9 cellular contexts compared by ENCODE assay signal in the genomic region with DNA sequence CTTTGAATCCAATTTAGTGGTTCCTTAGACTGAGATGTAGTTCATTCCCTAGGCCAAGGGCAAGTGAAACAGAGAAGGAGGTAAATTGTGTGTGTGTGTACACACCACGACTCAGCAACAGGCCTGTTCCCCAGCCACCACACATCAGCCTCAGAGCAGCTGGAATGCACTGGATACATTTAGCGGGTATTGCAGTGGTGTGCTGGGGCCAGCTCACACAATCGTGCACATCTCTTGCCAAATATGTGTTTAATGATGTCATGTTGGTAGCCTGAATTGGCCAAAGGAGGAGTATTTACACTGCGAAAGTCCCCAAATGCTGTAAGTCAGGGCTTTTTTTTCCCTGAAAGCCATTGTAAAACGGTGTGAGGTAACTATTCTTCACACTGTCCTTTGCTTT.
DNase-seq lines count a peak whose midpoint lies in the region; ATAC-seq and TF ChIP-seq lines count a peak whose summit lies in the region.
"Had no signal": no experiment of that assay in that cellular context is flagged by ENCODE, and none has a peak within 500 bp of the region (broad histone marks: within the 10 kb centered on the region; RNA-seq: fewer than 3 reads in every experiment).

No MANE protein-coding gene starts in this region.

- TF ChIP-seq CTCF in vagina (IDR thresholded peaks at IDR 0.05) = no peak

- no peak overlapping the region for H3K4me3 Mint-ChIP-seq in memory B cell

- peaks cover 0 to 18% of the 10 kb centered on the region in 2 donors for H3K36me3 ChIP-seq in vagina

- no peaks in the 10 kb centered on the region for H3K27me3 ChIP-seq in vagina

- ATAC-seq in Right ventricle myocardium inferior = peak; percentile 71
- no peak for ATAC-seq in memory B cell (ENCODE audit: low read depth)
- ATAC-seq in GM18867 (IDR thresholded peaks at IDR 0.05; ENCODE audit: unreplicated experiment) = no peak

- TF ChIP-seq POLR2A in vagina (IDR thresholded peaks at IDR 0.05) = no peak

- H3K4me1 ChIP-seq in vagina = peaks cover 72% of the 10 kb centered on the region

- DNase-seq in Right ventricle myocardium inferior (ENCODE audit: missing footprints) (no peak), cardiac septum (ENCODE audit: low spot score) (no peak), memory B cell (ENCODE audit: low spot score in 2 of 2) (no peak), vagina (ENCODE audit: extremely low spot score in 2 of 2) (no peak), SHP77 treated with DMSO at 0.1 percent for 48 hours (lab: John Stamatoyannopoulos, UW) (no peak), NK-92 (lab: John Stamatoyannopoulos, UW; ENCODE audit: unreplicated experiment) (no peak)
- DNase-seq: KG1 had no signal

- peak overlapping the region; percentile 70 for H3K27ac ChIP-seq in cingulate gyrus (ENCODE audit: low read depth, low read length)
- H3K27ac ChIP-seq in vagina = peak overlapping the region; percentile 59

- H3K27ac Mint-ChIP-seq in memory B cell = peak overlapping the region; percentile 53

- no peak overlapping the region for H3K4me3 ChIP-seq in vagina

- H3K4me1 Mint-ChIP-seq in memory B cell = peaks cover 21% of the 10 kb centered on the region

- peaks cover 11% of the 10 kb centered on the region for H3K36me3 Mint-ChIP-seq in memory B cell

- no peaks in the 10 kb centered on the region for H3K9me3 ChIP-seq in vagina

- intact Hi-C loops in Right ventricle myocardium inferior (cut with DNase I) = no loop called here
- intact Hi-C loops in cardiac septum (cut with DNase I) = no loop called here
- intact Hi-C loops in vagina (cut with DNase I) = no loop called here

- H3K27me3 Mint-ChIP-seq in memory B cell = no peaks in the 10 kb centered on the region

- no peaks in the 10 kb centered on the region for H3K9me3 Mint-ChIP-seq in memory B cell
